ENCODE assay signal across 8 cellular contexts in the genomic region with DNA sequence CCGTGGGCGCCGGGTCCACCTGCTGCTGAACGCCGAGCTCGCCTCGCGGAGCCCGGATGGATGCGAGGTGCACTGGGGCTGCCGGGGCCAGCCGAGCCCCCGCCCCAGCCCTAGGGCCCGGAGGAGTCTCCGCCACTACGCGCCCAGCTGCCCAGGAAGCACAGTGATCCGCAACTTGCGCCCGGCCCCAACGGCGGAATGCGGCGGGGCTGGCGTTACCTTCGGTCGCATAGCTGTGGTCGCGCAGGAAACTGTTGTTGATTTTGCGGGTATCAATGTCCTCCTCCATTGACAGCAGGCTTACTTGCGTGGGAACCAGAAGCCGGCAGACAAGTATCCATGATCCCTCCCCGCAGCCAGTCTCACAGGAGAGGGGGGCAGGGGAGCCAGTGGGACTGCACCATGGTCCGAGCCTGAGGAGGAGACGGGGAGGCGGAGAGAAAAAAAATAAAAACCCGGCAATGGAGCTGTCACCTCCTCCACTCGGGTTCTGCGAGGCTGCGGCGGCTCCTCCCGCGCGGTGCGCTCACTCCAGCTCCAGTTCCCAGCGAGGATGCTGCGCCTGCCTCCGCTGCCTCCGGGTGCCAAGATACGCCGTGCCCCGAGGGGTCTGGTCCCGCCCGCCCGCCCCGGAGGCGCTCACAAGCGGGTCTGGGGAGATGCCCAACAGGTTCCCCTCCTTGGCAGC. TPM values are rescaled to one million over a fixed set of nuclear protein-coding genes. Genes with fewer than 3 reads are reported as not detected.
DNase-seq lines count a peak whose midpoint lies in the region; ATAC-seq, FAIRE-seq and TF ChIP-seq lines count a peak whose summit lies in the region.

No MANE protein-coding gene starts in this region.

- H3K27me3 ChIP-seq in RWPE2 (ENCODE audit: insufficient read depth, poor library complexity, severe bottlenecking) (peaks cover 4% of the 10 kb centered on the region), mammary epithelial cell (ENCODE audit: insufficient read depth, low read length) (no peaks in the 10 kb centered on the region), spleen (replicated peaks in 1 of 7) (peaks cover 0 to 48% (median 34%) of the 10 kb centered on the region in 7 donors)

- peaks cover 2% of the 10 kb centered on the region for H3K4me1 ChIP-seq in RWPE2 (ENCODE audit: insufficient read depth, poor library complexity, severe bottlenecking)
- H3K4me1 ChIP-seq in mammary epithelial cell (ENCODE audit: insufficient read depth, low read length), result peaks cover 18% of the 10 kb centered on the region
- H3K4me1 ChIP-seq in kidney (ENCODE audit: control insufficient read depth in 1 of 2, insufficient read depth in 1 of 2, low read depth in 1 of 2, low read length in 2 of 2), result peaks cover 0 to 4% of the 10 kb centered on the region in 2 donors
- H3K4me1 ChIP-seq in spleen, result peaks cover 9 to 29% (median 23%) of the 10 kb centered on the region in 6 donors

- WGBS in mammary epithelial cell (ENCODE audit: low coverage, missing lambda C conversion rate), result 2% methylated on average over 29 of the region's 58 CpGs
- WGBS in spleen, 5 donors, result 1% methylated on average over 45 to 58 of the region's 58 CpGs

- no peak overlapping the region for H3K27ac ChIP-seq in RWPE2 (ENCODE audit: poor library complexity, severe bottlenecking)
- no peak overlapping the region for H3K27ac ChIP-seq in mammary epithelial cell (ENCODE audit: insufficient read depth, low read depth, low read length)
- no peak overlapping the region for H3K27ac ChIP-seq in kidney (ENCODE audit: low read depth in 2 of 2, low read length in 2 of 2)
- peak overlapping the region in 5 of 8 donors; percentile 15 to 74 (median 59) for H3K27ac ChIP-seq in spleen

- peak overlapping the region; percentile 92 for H2AFZ ChIP-seq in mammary epithelial cell (ENCODE audit: low read depth, low read length)

- BruUV-seq in mammary epithelial cell (replicated peaks; lab: Mats Ljungman, UMichigan), result no TSS peak

- DNase-seq in 8988T (peak; percentile 21), RWPE2 (ENCODE audit: low spot score) (peak; percentile 65), mammary epithelial cell (no peak), kidney (peak; percentile 68), spleen (peak; percentile 82), Kasumi-1 (lab: John Stamatoyannopoulos, UW) (no peak), NCI-H1930 (lab: John Stamatoyannopoulos, UW) (no peak)

- H3K79me2 ChIP-seq in mammary epithelial cell (ENCODE audit: insufficient read depth, low read length), result no peaks in the 10 kb centered on the region

- H3K4me3 ChIP-seq in RWPE2 (ENCODE audit: severe bottlenecking), result peak overlapping the region; percentile 39
- H3K4me3 ChIP-seq in mammary epithelial cell (replicated peaks in 1 of 3; ENCODE audit: insufficient read depth in 1 of 3, low read depth in 2 of 3, low read length in 3 of 3), result peak overlapping the region; percentile 57 to 64 (median 62)
- H3K4me3 ChIP-seq in kidney (ENCODE audit: low read length in 2 of 2), result peak overlapping the region; percentile 59 to 68
- H3K4me3 ChIP-seq in spleen, result peak overlapping the region; percentile 19 to 80 (median 52)

- peak overlapping the region; percentile 99 for H3K4me2 ChIP-seq in mammary epithelial cell (ENCODE audit: insufficient read depth, low read depth, low read length)

- H3K9me3 ChIP-seq in RWPE2 (ENCODE audit: severe bottlenecking) (no peaks in the 10 kb centered on the region), mammary epithelial cell (replicated peaks; ENCODE audit: insufficient read depth, low read length) (no peaks in the 10 kb centered on the region), kidney (ENCODE audit: control insufficient read depth in 1 of 2, low read length in 2 of 2) (no peaks in the 10 kb centered on the region), spleen (no peaks in the 10 kb centered on the region)

- no peak for TF ChIP-seq POLR2A in spleen (IDR thresholded peaks at IDR 0.05)

- intact Hi-C loops in mammary epithelial cell (cut with micrococcal nuclease) (no loop called here), kidney (cut with DNase I) (no loop called here), spleen (cut with DNase I; ENCODE audit: low total_unique reads) (no loop called here)

- in situ Hi-C loops in mammary epithelial cell (cut with MboI; ENCODE audit: low sequenced_read_pairs in 2 of 2), result no loop called here

- H4K20me1 ChIP-seq in mammary epithelial cell (ENCODE audit: insufficient read depth, low read length), result no peaks in the 10 kb centered on the region

- dilution Hi-C loops in mammary epithelial cell (cut with HindIII; ENCODE audit: low sequenced_read_pairs), result no loop called here

- CTCF ChIA-PET in mammary epithelial cell (lab: Charles Lee; ENCODE audit: low non-redundant PET), result no interaction called here

- H3K9ac ChIP-seq in mammary epithelial cell (ENCODE audit: insufficient read depth, low read length) (no peak overlapping the region), kidney (ENCODE audit: low read length in 2 of 2) (peak overlapping the region in 1 of 2 donors; percentile 46)

- ATAC-seq in GM19023 (IDR thresholded peaks at IDR 0.05; ENCODE audit: unreplicated experiment), result peak; percentile 30
- peak; percentile 55 for ATAC-seq in RWPE2 (ENCODE audit: low read depth)

- FAIRE-seq in kidney (lab: Jason Lieb, UNC), result no peak

- no peaks in the 10 kb centered on the region for H3K36me3 ChIP-seq in RWPE2 (ENCODE audit: low read depth)
- no peaks in the 10 kb centered on the region for H3K36me3 ChIP-seq in mammary epithelial cell (ENCODE audit: insufficient read depth, low read length)
- no peaks in the 10 kb centered on the region for H3K36me3 ChIP-seq in kidney (ENCODE audit: control insufficient read depth in 1 of 2, insufficient read depth in 2 of 2, low read length in 2 of 2)
- H3K36me3 ChIP-seq in spleen, result no peaks in the 10 kb centered on the region

- TF ChIP-seq CTCF in RWPE2 (IDR thresholded peaks at IDR 0.05; ENCODE audit: poor library complexity, severe bottlenecking) (no peak), mammary epithelial cell (conservative IDR thresholded peaks at IDR 0.05 in 1 of 2, IDR thresholded peaks at IDR 0.05 in 1 of 2; ENCODE audit: extremely low read depth in 1 of 2, insufficient read depth in 1 of 2, low read depth in 1 of 2, low read length in 2 of 2) (no peak), kidney (IDR thresholded peaks at IDR 0.05; ENCODE audit: borderline replicate concordance, extremely low read depth, insufficient read depth) (no peak), spleen (IDR thresholded peaks at IDR 0.05 in 8 of 11, conservative IDR thresholded peaks at IDR 0.05 in 3 of 11) (no peak)

RNA-seq across cellular contexts. Expression of a gene that starts 0.6 kb away (rescaled TPM):
- total RNA-seq in mammary epithelial cell (1 to 10 TPM; 1.0 to 2.8 TPM), kidney (4.0 TPM), spleen (1 to 10 TPM; 3.2 to 9.3 (median 6.0) TPM)
- polyA plus RNA-seq in mammary epithelial cell (0.18 TPM), kidney (ENCODE audit: insufficient read depth, low read depth, low replicate concordance) (8.2 TPM), spleen (under 1 TPM; 0.17 to 0.86 (median 0.28) TPM)
- not detected for polyA minus RNA-seq in mammary epithelial cell

Comparison
In these comparisons a context has a peak if more than half of its experiments do, and no peak if none do; other contexts are left out.
1. DNase-seq: peak in 8988T (single experiment), RWPE2 (single experiment), kidney (single experiment) and spleen (single experiment); none in mammary epithelial cell (single experiment), Kasumi-1 (0 of 2) and NCI-H1930 (0 of 2).
2. H3K27ac ChIP-seq: peak in spleen (5 of 8); none in RWPE2 (single experiment), mammary epithelial cell (single experiment) and kidney (0 of 2).
3. Peak in every context shown above with its lines, with median percentiles within 50 percentile points of each other: H3K4me3 ChIP-seq.